In genomic region chr13:87669379-87669978, GRCh38 we compare ENCODE assay signal across 8 cellular contexts. TPM values are rescaled to one million over a fixed set of nuclear protein-coding genes. Genes with fewer than 3 reads are reported as not detected.
A peak's percentile ranks its signal among the peaks of the same experiment; 100 is the strongest.
DNase-seq lines count a peak whose midpoint lies in the region; ATAC-seq, FAIRE-seq and TF ChIP-seq lines count a peak whose summit lies in the region.

No MANE protein-coding gene starts in this region.

- peak; percentile 62 to 64 for TF ChIP-seq RAD21 in A549 (conservative IDR thresholded peaks at IDR 0.05 in 1 of 2, IDR thresholded peaks at IDR 0.05 in 1 of 2)

- H3K9me3 Mint-ChIP-seq in activated naive CD4-positive, alpha-beta T cell treated with anti-CD3 and anti-CD28 coated beads, Interleukin-2, amount 10 ng/mL, durations not matched to agents 7 days and 5 days, result no peaks in the 10 kb centered on the region

- CTCF ChIA-PET in A549 (lab: Yijun Ruan, JAX), result no interaction called here
- CTCF ChIA-PET in activated naive CD4-positive, alpha-beta T cell treated with anti-CD3 and anti-CD28 coated beads, Interleukin-2, amount 10 ng/mL, durations not matched to agents 7 days and 5 days (lab: Charles Lee), result no interaction called here

- DNase-seq in A549 (ENCODE audit: low read depth in 1 of 2, low spot score in 1 of 2) (peak in 1 of 2 experiments; percentile 66), LHCN-M2 (ENCODE audit: low read depth) (peak; percentile 35), SK-N-DZ (ENCODE audit: low spot score) (peak; percentile 58), kidney glomerular epithelial cell (lab: John Stamatoyannopoulos, UW) (peak; percentile 35), NCI-H2029 treated with DMSO at 0.1 percent for 48 hours (lab: John Stamatoyannopoulos, UW) (no peak), mesenteric fat pad (ENCODE audit: low spot score) (no peak)
- no peak for DNase-seq in activated naive CD4-positive, alpha-beta T cell treated with anti-CD3 and anti-CD28 coated beads, Interleukin-2, amount 10 ng/mL, durations not matched to agents 7 days and 5 days

- no peak overlapping the region for H3K27ac ChIP-seq in A549

- no peak for FAIRE-seq in A549 (lab: Jason Lieb, UNC)

- H3K4me1 Mint-ChIP-seq in activated naive CD4-positive, alpha-beta T cell treated with anti-CD3 and anti-CD28 coated beads, Interleukin-2, amount 10 ng/mL, durations not matched to agents 7 days and 5 days, result peaks cover 20% of the 10 kb centered on the region

- no peaks in the 10 kb centered on the region for H3K9me3 ChIP-seq in A549

- TF ChIP-seq CTCF in A549 (IDR thresholded peaks at IDR 0.05), result peak; percentile 68

- no peak overlapping the region for H3K4me3 ChIP-seq in A549

- peaks cover 10% of the 10 kb centered on the region; the same call in 1 of the 3 replicates for H3K4me1 ChIP-seq in A549

- no peak for TF ChIP-seq EP300 in A549 (IDR thresholded peaks at IDR 0.05)

- H3K27me3 Mint-ChIP-seq in activated naive CD4-positive, alpha-beta T cell treated with anti-CD3 and anti-CD28 coated beads, Interleukin-2, amount 10 ng/mL, durations not matched to agents 7 days and 5 days, result peaks cover 38% of the 10 kb centered on the region

- H3K4me2 ChIP-seq in A549, result no peak overlapping the region

- H3K36me3 Mint-ChIP-seq in activated naive CD4-positive, alpha-beta T cell treated with anti-CD3 and anti-CD28 coated beads, Interleukin-2, amount 10 ng/mL, durations not matched to agents 7 days and 5 days, result peaks cover 6% of the 10 kb centered on the region

- H3K4me3 Mint-ChIP-seq in activated naive CD4-positive, alpha-beta T cell treated with anti-CD3 and anti-CD28 coated beads, Interleukin-2, amount 10 ng/mL, durations not matched to agents 7 days and 5 days, result no peak overlapping the region

- no peak for ATAC-seq in A549
- peak; percentile 50 for ATAC-seq in GM18873 (IDR thresholded peaks at IDR 0.05; ENCODE audit: low FRiP score, unreplicated experiment)

- H3K27ac Mint-ChIP-seq in activated naive CD4-positive, alpha-beta T cell treated with anti-CD3 and anti-CD28 coated beads, Interleukin-2, amount 10 ng/mL, durations not matched to agents 7 days and 5 days, result no peak overlapping the region

- POLR2A ChIA-PET in A549 (lab: Yijun Ruan, JAX), result no interaction called here

- no peak for TF ChIP-seq POLR2A in A549 (IDR thresholded peaks at IDR 0.05; ENCODE audit: low read length)

- 29% methylated on average over 3 of the region's 3 CpGs for WGBS in A549 (ENCODE audit: missing lambda C conversion rate)

TF ChIP-seq in A549, 52 proteins besides CTCF, POLR2A, EP300 and RAD21:
- TF ChIP-seq SMC3 (IDR thresholded peaks at IDR 0.05) (peak; percentile 48), RFX5 (IDR thresholded peaks at IDR 0.05) (no peak)
TF ChIP-seq in A549: peak in this region for 1.

RNA-seq across cellular contexts. Expression of gene SLITRK5, which starts 1.7 kb away (rescaled TPM):
- polyA plus RNA-seq in A549 (2011; rRNA removed) (0.22 and 0.30 TPM in 2 replicates), A549 (2017; fragmentation: RNase III; extraction: RNeasy Plus Mini Kit Qiagen cat#74134 plus additional on column Dnase treatment) (0.26 to 0.34 TPM (median 0.28 TPM) in 3 replicates)
- polyA plus RNA-seq in A549 (2012; cell fraction: cytosol; rRNA removed), result 0.15 and 0.19 TPM in 2 replicates
- 0.23 and 0.30 TPM in 2 replicates for polyA plus RNA-seq in A549 (2012; cell fraction: nucleus; rRNA removed)
- polyA minus RNA-seq in A549 (2011; rRNA and poly(A)+ RNA removed), result 0.29 and 0.39 TPM in 2 replicates
- total RNA-seq in LHCN-M2 (2014; rRNA removed) (0.11 and 0.13 TPM in 2 replicates), mesenteric fat pad (0.03 TPM)
- not detected for polyA plus RNA-seq in LHCN-M2 (2012)
- polyA plus RNA-seq in SK-N-DZ (2014; cell fraction: cytosol; rRNA removed), result 1.6 and 1.9 TPM in 2 replicates
- 2.2 and 2.7 TPM in 2 replicates for polyA plus RNA-seq in SK-N-DZ (2014; cell fraction: nucleus; rRNA removed)

Comparison
In these comparisons a context has a peak if more than half of its experiments do, and no peak if none do; other contexts are left out.
1. DNase-seq: peak in LHCN-M2 (single experiment), SK-N-DZ (single experiment) and kidney glomerular epithelial cell (single experiment); none in NCI-H2029 treated with DMSO at 0.1 percent for 48 hours (single experiment), activated naive CD4-positive, alpha-beta T cell treated with anti-CD3 and anti-CD28 coated beads, Interleukin-2, amount 10 ng/mL, durations not matched to agents 7 days and 5 days (single experiment) and mesenteric fat pad (single experiment).